In the genomic region with DNA sequence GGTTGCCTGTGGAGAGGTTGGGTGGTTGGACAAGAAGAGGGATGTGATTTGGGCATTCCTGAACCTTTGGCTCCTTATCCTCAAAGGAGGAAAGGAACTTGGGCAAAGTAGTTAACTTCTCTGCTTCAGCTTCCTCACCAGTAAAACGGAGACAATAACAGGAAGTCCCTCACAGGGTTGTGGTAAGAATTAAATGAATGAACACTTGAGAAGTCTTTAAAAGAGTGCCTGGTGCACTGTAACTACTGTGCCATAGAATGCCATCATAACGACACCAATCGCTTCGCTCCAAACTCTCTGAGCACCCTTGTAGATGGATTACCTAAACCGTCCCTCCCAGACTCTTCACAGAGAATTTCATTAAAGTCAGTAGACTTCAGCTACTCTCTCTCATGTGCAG, we compare ENCODE assay signal across 13 cellular contexts. TPM values are rescaled to one million over a fixed set of nuclear protein-coding genes. Genes with fewer than 3 reads are reported as not detected.
DNase-seq lines count a peak whose midpoint lies in the region; ATAC-seq and TF ChIP-seq lines count a peak whose summit lies in the region.
"Had no signal": no experiment of that assay in that cellular context is flagged by ENCODE, and none has a peak within 500 bp of the region (broad histone marks: within the 10 kb centered on the region; RNA-seq: fewer than 3 reads in every experiment).

No MANE protein-coding gene starts in this region.

- H3K9me3 Mint-ChIP-seq in activated T-cell treated with anti-CD3 and anti-CD28 coated beads, Interleukin-2, amount 50 U/mL, for 24 hours, result no peaks in the 10 kb centered on the region
- H3K9me3 Mint-ChIP-seq in activated CD4-positive, alpha-beta memory T cell treated with anti-CD3 and anti-CD28 coated beads, Interleukin-2, amount 10 ng/mL, durations not matched to agents 7 days and 5 days, result no peaks in the 10 kb centered on the region
- no peaks in the 10 kb centered on the region for H3K9me3 Mint-ChIP-seq in stimulated activated naive CD8-positive, alpha-beta T cell treated with anti-CD3 and anti-CD28 coated beads, Interleukin-15, Interleukin-2, amounts not matched to agents 100 ng/mL and 50 ng/mL, for 24 hours
- H3K9me3 Mint-ChIP-seq: neural progenitor cell had no signal

- H3K4me1 Mint-ChIP-seq in activated T-cell treated with anti-CD3 and anti-CD28 coated beads, Interleukin-2, amount 50 U/mL, for 24 hours (ENCODE audit: low read depth), result peaks cover 40% of the 10 kb centered on the region
- peaks cover 25% of the 10 kb centered on the region for H3K4me1 Mint-ChIP-seq in activated CD4-positive, alpha-beta memory T cell treated with anti-CD3 and anti-CD28 coated beads, Interleukin-2, amount 10 ng/mL, durations not matched to agents 7 days and 5 days
- H3K4me1 Mint-ChIP-seq in stimulated activated naive CD8-positive, alpha-beta T cell treated with anti-CD3 and anti-CD28 coated beads, Interleukin-15, Interleukin-2, amounts not matched to agents 100 ng/mL and 50 ng/mL, for 24 hours (ENCODE audit: low read depth), result peaks cover 74% of the 10 kb centered on the region
- H3K4me1 Mint-ChIP-seq: endodermal cell had no signal

- H3K36me3 ChIP-seq in thyroid gland, result no peaks in the 10 kb centered on the region
- H3K36me3 ChIP-seq: ascending aorta, neural progenitor cell had no signal

- TF ChIP-seq CTCF in thyroid gland (IDR thresholded peaks at IDR 0.05), result no peak

- peaks cover 13% of the 10 kb centered on the region for H3K36me3 Mint-ChIP-seq in activated T-cell treated with anti-CD3 and anti-CD28 coated beads, Interleukin-2, amount 50 U/mL, for 24 hours (ENCODE audit: low read depth)
- no peaks in the 10 kb centered on the region for H3K36me3 Mint-ChIP-seq in activated CD4-positive, alpha-beta memory T cell treated with anti-CD3 and anti-CD28 coated beads, Interleukin-2, amount 10 ng/mL, durations not matched to agents 7 days and 5 days (ENCODE audit: low read depth)
- no peaks in the 10 kb centered on the region for H3K36me3 Mint-ChIP-seq in stimulated activated naive CD8-positive, alpha-beta T cell treated with anti-CD3 and anti-CD28 coated beads, Interleukin-15, Interleukin-2, amounts not matched to agents 100 ng/mL and 50 ng/mL, for 24 hours (ENCODE audit: low read depth)

- intact Hi-C loops in thyroid gland (cut with DNase I), result no loop called here

- POLR2A ChIA-PET in activated CD4-positive, alpha-beta memory T cell treated with anti-CD3 and anti-CD28 coated beads, Interleukin-2, amount 10 ng/mL, durations not matched to agents 7 days and 5 days (lab: Charles Lee), result interaction anchor here (0.8 to 1.3 kb wide), 4 partner anchors 10 to 278 kb away, joined by 3 to 8 read pairs (median 5); partner anchors contain the start of genes FAM199X and SLC25A53

- TF ChIP-seq POLR2A in thyroid gland (IDR thresholded peaks at IDR 0.05), result no peak

- H3K27me3 Mint-ChIP-seq in activated T-cell treated with anti-CD3 and anti-CD28 coated beads, Interleukin-2, amount 50 U/mL, for 24 hours, result peaks cover 20% of the 10 kb centered on the region
- H3K27me3 Mint-ChIP-seq in activated CD4-positive, alpha-beta memory T cell treated with anti-CD3 and anti-CD28 coated beads, Interleukin-2, amount 10 ng/mL, durations not matched to agents 7 days and 5 days, result no peaks in the 10 kb centered on the region
- no peaks in the 10 kb centered on the region for H3K27me3 Mint-ChIP-seq in stimulated activated naive CD8-positive, alpha-beta T cell treated with anti-CD3 and anti-CD28 coated beads, Interleukin-15, Interleukin-2, amounts not matched to agents 100 ng/mL and 50 ng/mL, for 24 hours

- DNase-seq in activated T-cell treated with anti-CD3 and anti-CD28 coated beads, Interleukin-2, amount 50 U/mL, for 24 hours, result no peak
- DNase-seq in activated T-cell treated with anti-CD3 and anti-CD28 coated beads, Interleukin-2, amount 50 U/mL, for 1 hour, result no peak
- no peak for DNase-seq in activated CD4-positive, alpha-beta memory T cell treated with anti-CD3 and anti-CD28 coated beads, Interleukin-2, amount 10 ng/mL, durations not matched to agents 7 days and 5 days
- DNase-seq in thyroid gland (no peak), ecto neural progenitor cell (ENCODE audit: low spot score) (no peak)
- DNase-seq: endodermal cell, NCI-H2029 had no signal

- H3K4me1 ChIP-seq in thyroid gland, result no peaks in the 10 kb centered on the region
- H3K4me1 ChIP-seq: ascending aorta, neural progenitor cell had no signal

- H3K9me3 ChIP-seq in thyroid gland, result no peaks in the 10 kb centered on the region
- H3K9me3 ChIP-seq: ascending aorta had no signal

- peak overlapping the region; percentile 66 for H3K27ac Mint-ChIP-seq in activated T-cell treated with anti-CD3 and anti-CD28 coated beads, Interleukin-2, amount 50 U/mL, for 24 hours
- peak overlapping the region; percentile 49 for H3K27ac Mint-ChIP-seq in activated CD4-positive, alpha-beta memory T cell treated with anti-CD3 and anti-CD28 coated beads, Interleukin-2, amount 10 ng/mL, durations not matched to agents 7 days and 5 days
- peak overlapping the region; percentile 85 for H3K27ac Mint-ChIP-seq in stimulated activated naive CD8-positive, alpha-beta T cell treated with anti-CD3 and anti-CD28 coated beads, Interleukin-15, Interleukin-2, amounts not matched to agents 100 ng/mL and 50 ng/mL, for 24 hours
- H3K27ac Mint-ChIP-seq: endodermal cell, neural progenitor cell had no signal

- no peaks in the 10 kb centered on the region for H3K27me3 ChIP-seq in thyroid gland
- H3K27me3 ChIP-seq: ascending aorta, neural progenitor cell had no signal

- 75 to 76% methylated on average over 5 of the region's 5 CpGs for WGBS in thyroid gland, 2 donors

- CTCF ChIA-PET in activated CD4-positive, alpha-beta memory T cell treated with anti-CD3 and anti-CD28 coated beads, Interleukin-2, amount 10 ng/mL, durations not matched to agents 7 days and 5 days (lab: Charles Lee), result interaction anchor here (0.9 kb wide), 1 partner anchor 10 kb away, joined by 8 read pairs; the partner anchor contains the start of gene ZCCHC18

- no peak overlapping the region for H3K27ac ChIP-seq in thyroid gland
- H3K27ac ChIP-seq: ascending aorta, neural progenitor cell had no signal

- no peak overlapping the region for H3K4me3 ChIP-seq in thyroid gland (replicated peaks in 1 of 3)
- H3K4me3 ChIP-seq: ascending aorta, neural progenitor cell had no signal

- ATAC-seq in HG03354 (IDR thresholded peaks at IDR 0.05; ENCODE audit: poor library complexity, severe bottlenecking, unreplicated experiment) (peak; percentile 57), GM18498 (IDR thresholded peaks at IDR 0.05; ENCODE audit: unreplicated experiment) (no peak)
- ATAC-seq: HepG2 had no signal

- no peak overlapping the region for H3K4me3 Mint-ChIP-seq in activated T-cell treated with anti-CD3 and anti-CD28 coated beads, Interleukin-2, amount 50 U/mL, for 24 hours
- H3K4me3 Mint-ChIP-seq in activated CD4-positive, alpha-beta memory T cell treated with anti-CD3 and anti-CD28 coated beads, Interleukin-2, amount 10 ng/mL, durations not matched to agents 7 days and 5 days, result no peak overlapping the region
- peak overlapping the region; percentile 39 for H3K4me3 Mint-ChIP-seq in stimulated activated naive CD8-positive, alpha-beta T cell treated with anti-CD3 and anti-CD28 coated beads, Interleukin-15, Interleukin-2, amounts not matched to agents 100 ng/mL and 50 ng/mL, for 24 hours
- H3K4me3 Mint-ChIP-seq: endodermal cell, neural progenitor cell had no signal

RNA-seq across cellular contexts. Expression of gene ZCCHC18, which starts 10.5 kb away (rescaled TPM):
- total RNA-seq in activated CD4-positive, alpha-beta memory T cell treated with anti-CD3 and anti-CD28 coated beads, Interleukin-2, amount 10 ng/mL, durations not matched to agents 7 days and 5 days, result 1 to 10 TPM; 1.6 to 2.8 TPM
- total RNA-seq in thyroid gland, result under 1 TPM in 2 of 4 donors, not detected in 2; 0.21 to 0.67 TPM

RNA-seq across cellular contexts. Expression of gene SLC25A53, which starts 34.0 kb away (rescaled TPM):
- 1 to 10 TPM; 7.9 to 8.3 TPM for total RNA-seq in activated CD4-positive, alpha-beta memory T cell treated with anti-CD3 and anti-CD28 coated beads, Interleukin-2, amount 10 ng/mL, durations not matched to agents 7 days and 5 days
- 10 to 100 TPM; 13.3 to 25.7 (median 21.6) TPM for total RNA-seq in thyroid gland

RNA-seq across cellular contexts. Expression of gene FAM199X, which starts 43.4 kb away (rescaled TPM):
- 10 to 100 TPM; 12.9 to 13.1 TPM for total RNA-seq in activated CD4-positive, alpha-beta memory T cell treated with anti-CD3 and anti-CD28 coated beads, Interleukin-2, amount 10 ng/mL, durations not matched to agents 7 days and 5 days
- total RNA-seq in thyroid gland, result 10 to 100 TPM; 36.3 to 51.9 (median 41.9) TPM

RNA-seq across cellular contexts. Expression of gene TMSB15C, which starts 46.8 kb away (rescaled TPM):
- total RNA-seq in activated CD4-positive, alpha-beta memory T cell treated with anti-CD3 and anti-CD28 coated beads, Interleukin-2, amount 10 ng/mL, durations not matched to agents 7 days and 5 days, result 1 to 10 TPM; 1.9 to 2.9 TPM
- total RNA-seq in thyroid gland, result 1 to 10 TPM in 1 of 4 donors, under 1 TPM in 3; 0.45 to 1.0 (median 0.65) TPM
- total RNA-seq: HepG2 had no signal
